1 cellular context compared by ENCODE assay signal in the genomic region with DNA sequence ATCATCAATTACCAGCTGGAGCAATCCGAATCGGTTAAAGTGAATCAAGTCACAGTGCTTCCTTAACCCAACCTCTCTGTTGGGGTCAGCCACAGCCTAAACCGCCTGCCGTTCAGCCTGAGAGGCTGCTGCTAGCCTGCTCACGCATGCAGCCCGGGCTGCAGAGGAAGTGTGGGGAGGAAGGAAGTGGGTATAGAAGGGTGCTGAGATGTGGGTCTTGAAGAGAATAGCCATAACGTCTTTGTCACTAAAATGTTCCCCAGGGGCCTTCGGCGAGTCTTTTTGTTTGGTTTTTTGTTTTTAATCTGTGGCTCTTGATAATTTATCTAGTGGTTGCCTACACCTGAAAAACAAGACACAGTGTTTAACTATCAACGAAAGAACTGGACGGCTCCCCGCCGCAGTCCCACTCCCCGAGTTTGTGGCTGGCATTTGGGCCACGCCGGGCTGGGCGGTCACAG.
TF ChIP-seq lines count a peak whose summit lies in the region.

No MANE protein-coding gene starts in this region.

TF ChIP-seq in endothelial cell of umbilical vein, 7 proteins besides CTCF, POLR2A, EP300 and RAD21:
- TF ChIP-seq MYC (IDR thresholded peaks at IDR 0.05; ENCODE audit: low read depth, low read length) (no peak), JUN (IDR thresholded peaks at IDR 0.05; ENCODE audit: borderline replicate concordance, insufficient read depth, insufficient read length, low read depth) (no peak), GATA2 (IDR thresholded peaks at IDR 0.05; ENCODE audit: insufficient read depth, insufficient read length, low read depth, low read length) (no peak), FOS (IDR thresholded peaks at IDR 0.05; ENCODE audit: borderline replicate concordance, insufficient read depth, low read length) (no peak), POLR2AphosphoS5 (IDR thresholded peaks at IDR 0.05; ENCODE audit: insufficient read depth, low read depth, low read length) (no peak), EZH2 (IDR thresholded peaks at IDR 0.05; ENCODE audit: borderline replicate concordance, low read depth, low read length, severe bottlenecking) (no peak)
- TF ChIP-seq, protein P1, sequence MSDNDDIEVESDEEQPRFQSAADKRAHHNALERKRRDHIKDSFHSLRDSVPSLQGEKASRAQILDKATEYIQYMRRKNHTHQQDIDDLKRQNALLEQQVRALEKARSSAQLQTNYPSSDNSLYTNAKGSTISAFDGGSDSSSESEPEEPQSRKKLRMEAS (IDR thresholded peaks at IDR 0.05; ENCODE audit: insufficient read depth, insufficient read length): no peak
TF ChIP-seq in endothelial cell of umbilical vein: peak in this region for 0.
